Comparison of ENCODE assay signal across 31 cellular contexts in genomic region chr3:23657647-23658046, GRCh38.
"Had no signal": no experiment of that assay in that cellular context is flagged by ENCODE, and none has a peak within 500 bp of the region (broad histone marks: within the 10 kb centered on the region; RNA-seq: fewer than 3 reads in every experiment).

No MANE protein-coding gene starts in this region.

- H3K27ac ChIP-seq: body of pancreas, breast epithelium, RWPE1, WERI-Rb-1 had no signal

- H3K4me1 ChIP-seq: body of pancreas, breast epithelium had no signal

- H3K27me3 ChIP-seq: body of pancreas, breast epithelium had no signal

- H3K36me3 Mint-ChIP-seq: activated CD8-positive, alpha-beta memory T cell treated with anti-CD3 and anti-CD28 coated beads, Interleukin-2, amount 10 ng/mL, durations not matched to agents 7 days and 5 days had no signal

- ATAC-seq: activated CD8-positive, alpha-beta memory T cell treated with anti-CD3 and anti-CD28 coated beads, Interleukin-2, amount 10 ng/mL, durations not matched to agents 7 days and 5 days; body of pancreas; PC-3; Right ventricle myocardium inferior had no signal

- DNase-seq: activated CD4-positive, alpha-beta memory T cell treated with anti-CD3 and anti-CD28 coated beads, Interleukin-2, amount 10 ng/mL, durations not matched to agents 7 days and 5 days; activated CD4-positive, alpha-beta T cell treated with anti-CD3 and anti-CD28 coated beads for 1 hour; activated CD4-positive, alpha-beta T cell treated with anti-CD3 and anti-CD28 coated beads for 48 hours; activated CD4-positive, CD25-positive, alpha-beta regulatory T cell; activated CD8-positive, alpha-beta memory T cell treated with anti-CD3 and anti-CD28 coated beads for 24 hours; activated CD8-positive, alpha-beta memory T cell treated with anti-CD3 and anti-CD28 coated beads, Interleukin-2, amount 10 ng/mL, durations not matched to agents 7 days and 5 days; activated CD8-positive, alpha-beta memory T cell treated with anti-CD3 and anti-CD28 coated beads, Interleukin-2, amount 50 U/mL, for 48 hours; activated effector memory CD4-positive, alpha-beta T cell treated with Interleukin-2 at 50 U/mL for 16 hours; activated naive CD4-positive, alpha-beta T cell treated with anti-CD3 and anti-CD28 coated beads, Interleukin-2, amount 50 U/mL, for 16 hours; activated naive CD8-positive, alpha-beta T cell treated with anti-CD3 and anti-CD28 coated beads, Interleukin-2, amount 10 ng/mL, durations not matched to agents 7 days and 5 days; activated T-cell treated with anti-CD3 and anti-CD28 coated beads, Interleukin-2, amount 50 U/mL, for 48 hours; amygdala; body of pancreas; NCI-H1092 treated with DMSO at 0.1 percent for 48 hours; NCI-H1417; NCI-H146; NCI-H187; NCI-H2029 treated with DMSO at 0.1 percent for 48 hours; NCI-H2107; NCI-H2171; NCI-H510A; NCI-H526; NCI-H748 treated with DMSO at 0.1 percent for 48 hours; PC-3; SIG-M5; SW 1271; T1000; WERI-Rb-1 had no signal

- H3K9me3 ChIP-seq: body of pancreas had no signal

- H3K4me3 ChIP-seq: body of pancreas, breast epithelium had no signal

- H3K27ac Mint-ChIP-seq: activated CD4-positive, alpha-beta memory T cell treated with anti-CD3 and anti-CD28 coated beads, Interleukin-2, amount 10 ng/mL, durations not matched to agents 7 days and 5 days; activated CD8-positive, alpha-beta memory T cell treated with anti-CD3 and anti-CD28 coated beads, Interleukin-2, amount 10 ng/mL, durations not matched to agents 7 days and 5 days; activated naive CD8-positive, alpha-beta T cell treated with anti-CD3 and anti-CD28 coated beads, Interleukin-2, amount 10 ng/mL, durations not matched to agents 7 days and 5 days had no signal

- H3K36me3 ChIP-seq: breast epithelium, WERI-Rb-1 had no signal

- H3K4me3 Mint-ChIP-seq: activated CD4-positive, alpha-beta memory T cell treated with anti-CD3 and anti-CD28 coated beads, Interleukin-2, amount 10 ng/mL, durations not matched to agents 7 days and 5 days; activated CD8-positive, alpha-beta memory T cell treated with anti-CD3 and anti-CD28 coated beads, Interleukin-2, amount 10 ng/mL, durations not matched to agents 7 days and 5 days; activated naive CD8-positive, alpha-beta T cell treated with anti-CD3 and anti-CD28 coated beads, Interleukin-2, amount 10 ng/mL, durations not matched to agents 7 days and 5 days had no signal
